In the genomic region with DNA sequence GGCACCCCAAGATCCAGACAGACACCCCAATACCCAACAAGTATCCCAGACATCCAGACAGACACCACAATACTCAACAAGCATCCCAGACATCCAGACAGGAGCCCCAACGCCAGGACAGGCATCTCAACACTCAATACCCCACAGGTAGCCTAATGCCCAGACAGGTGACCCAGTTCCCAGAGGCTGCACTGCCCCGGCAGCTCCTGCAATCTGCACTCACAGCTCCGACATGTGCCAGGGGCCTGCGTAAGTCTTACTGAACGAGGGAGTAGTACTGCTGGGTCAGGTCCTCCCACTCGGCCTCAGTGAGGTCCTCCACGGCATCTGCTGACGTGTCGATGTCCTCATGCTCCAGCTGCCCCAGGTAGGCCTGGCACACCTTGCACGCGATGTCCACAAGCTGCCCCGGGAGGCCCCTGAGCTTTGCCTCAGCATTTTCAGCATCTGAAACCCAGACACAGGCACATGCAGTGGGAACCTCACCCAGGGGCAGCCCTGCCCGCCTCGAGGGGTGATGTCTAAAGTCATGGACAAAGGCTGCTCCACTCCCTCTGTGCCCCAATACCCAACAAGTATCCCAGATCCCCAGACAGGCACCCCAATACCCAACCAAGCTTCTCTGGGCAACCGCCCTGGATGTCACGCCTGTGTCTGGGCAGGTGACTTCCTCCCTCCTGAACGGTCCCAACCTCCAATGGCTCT, we compare ENCODE assay signal across 25 cellular contexts. TPM values are rescaled to one million over a fixed set of nuclear protein-coding genes. Genes with fewer than 3 reads are reported as not detected.
DNase-seq lines count a peak whose midpoint lies in the region; ATAC-seq and TF ChIP-seq lines count a peak whose summit lies in the region.
"Had no signal": no experiment of that assay in that cellular context is flagged by ENCODE, and none has a peak within 500 bp of the region (broad histone marks: within the 10 kb centered on the region; RNA-seq: fewer than 3 reads in every experiment).

No MANE protein-coding gene starts in this region.

- ATAC-seq in GM19023 (IDR thresholded peaks at IDR 0.05; ENCODE audit: unreplicated experiment) = no peak
- ATAC-seq in HG03175 (IDR thresholded peaks at IDR 0.05; ENCODE audit: unreplicated experiment) = no peak
- ATAC-seq: K562, PC-3 had no signal

- H3K4me3 ChIP-seq in coronary artery (no peak overlapping the region), sigmoid colon (no peak overlapping the region)
- H3K4me3 ChIP-seq: K562 had no signal

- intact Hi-C loops in sigmoid colon (cut with DNase I) = no loop called here

- TF ChIP-seq CTCF in 22Rv1 (IDR thresholded peaks at IDR 0.05) (no peak), coronary artery (IDR thresholded peaks at IDR 0.05) (no peak), sigmoid colon (IDR thresholded peaks at IDR 0.05) (no peak)

- H3K27ac ChIP-seq in 22Rv1 (peak overlapping the region; percentile 80), coronary artery (no peak overlapping the region), sigmoid colon (no peak overlapping the region)

- no peak for TF ChIP-seq EP300 in sigmoid colon (IDR thresholded peaks at IDR 0.05)

- DNase-seq in DMS53 (lab: John Stamatoyannopoulos, UW) (peak; percentile 14), DMS53 treated with DMSO at 0.1 percent for 48 hours (lab: John Stamatoyannopoulos, UW; ENCODE audit: unreplicated experiment) (no peak), coronary artery (ENCODE audit: low spot score) (peak; percentile 58), sigmoid colon (peak; percentile 58), SIG-M5 treated with dmso at 0.1 percent for 504 hours (lab: John Stamatoyannopoulos, UW; ENCODE audit: unreplicated experiment) (no peak)
- DNase-seq: 8988T; ACHN; BE2C; Kasumi-1; NCI-H1092 treated with DMSO at 0.1 percent for 48 hours; NCI-H1436; NCI-H187 treated with DMSO at 0.1 percent for 48 hours; NCI-H2171 treated with DMSO at 0.1 percent for 48 hours; NCI-H524; NCI-H748 treated with DMSO at 0.1 percent for 48 hours; NK-92 treated with Interleukin-12 subunit alpha and Interleukin-12 subunit beta, amount 100 ng/mL, for 24 hours; PC-3 had no signal

- TF ChIP-seq POLR2A in sigmoid colon (IDR thresholded peaks at IDR 0.05) = no peak

- H3K27me3 ChIP-seq in sigmoid colon = peaks cover 0 to 25% (median 0%) of the 10 kb centered on the region in 3 donors
- H3K27me3 ChIP-seq: BE2C had no signal

- H3K36me3 ChIP-seq in sigmoid colon = no peaks in the 10 kb centered on the region
- H3K36me3 ChIP-seq: BE2C had no signal

- peaks cover 0 to 8% (median 5%) of the 10 kb centered on the region in 4 donors for H3K9me3 ChIP-seq in sigmoid colon
- H3K9me3 ChIP-seq: BE2C had no signal

- 81 to 82% methylated on average over 17 of the region's 17 CpGs for WGBS in sigmoid colon, 2 donors

- H3K4me1 ChIP-seq in sigmoid colon = no peaks in the 10 kb centered on the region
- H3K4me1 ChIP-seq: BE2C had no signal

RNA-seq across cellular contexts. Expression of a gene that starts 16.6 kb away (rescaled TPM):
- not detected for total RNA-seq in sigmoid colon
- not detected for polyA plus RNA-seq in sigmoid colon
- total RNA-seq: CD8-positive, alpha-beta memory T cell; H4; K562; M059J; PC-3 had no signal
- polyA plus RNA-seq: CD14-positive monocyte; CD8-positive, alpha-beta memory T cell; K562 had no signal

RNA-seq across cellular contexts. Expression of a gene that starts 28.9 kb away (rescaled TPM):
- not detected for total RNA-seq in sigmoid colon
- 1 to 10 TPM in 1 of 3 donors, not detected in 2; 1.6 TPM for polyA plus RNA-seq in sigmoid colon
- total RNA-seq: H4, M059J had no signal
- polyA plus RNA-seq: CD14-positive monocyte; CD8-positive, alpha-beta memory T cell had no signal

RNA-seq across cellular contexts. Expression of a gene that starts 43.7 kb away (rescaled TPM):
- under 1 TPM in 2 of 4 donors, not detected in 2; 0.14 to 0.16 TPM for total RNA-seq in sigmoid colon
- under 1 TPM in 1 of 3 donors, not detected in 2; 0.23 TPM for polyA plus RNA-seq in sigmoid colon

RNA-seq across cellular contexts. Expression of a gene that starts 48.3 kb away (rescaled TPM):
- 1 to 10 TPM in 3 of 4 donors, under 1 TPM in 1; 0.82 to 5.6 (median 2.6) TPM for total RNA-seq in sigmoid colon
- under 1 TPM in 1 of 3 donors, not detected in 2; 0.47 TPM for polyA plus RNA-seq in sigmoid colon
- total RNA-seq: CD8-positive, alpha-beta memory T cell had no signal
- polyA plus RNA-seq: CD8-positive, alpha-beta memory T cell had no signal

Comparison
In these comparisons a context has a peak if more than half of its experiments do, and no peak if none do; other contexts are left out.
1. DNase-seq: peak in DMS53 (single experiment), coronary artery (single experiment) and sigmoid colon (single experiment); none in DMS53 treated with DMSO at 0.1 percent for 48 hours (single experiment) and SIG-M5 treated with dmso at 0.1 percent for 504 hours (single experiment).